In the genomic region with DNA sequence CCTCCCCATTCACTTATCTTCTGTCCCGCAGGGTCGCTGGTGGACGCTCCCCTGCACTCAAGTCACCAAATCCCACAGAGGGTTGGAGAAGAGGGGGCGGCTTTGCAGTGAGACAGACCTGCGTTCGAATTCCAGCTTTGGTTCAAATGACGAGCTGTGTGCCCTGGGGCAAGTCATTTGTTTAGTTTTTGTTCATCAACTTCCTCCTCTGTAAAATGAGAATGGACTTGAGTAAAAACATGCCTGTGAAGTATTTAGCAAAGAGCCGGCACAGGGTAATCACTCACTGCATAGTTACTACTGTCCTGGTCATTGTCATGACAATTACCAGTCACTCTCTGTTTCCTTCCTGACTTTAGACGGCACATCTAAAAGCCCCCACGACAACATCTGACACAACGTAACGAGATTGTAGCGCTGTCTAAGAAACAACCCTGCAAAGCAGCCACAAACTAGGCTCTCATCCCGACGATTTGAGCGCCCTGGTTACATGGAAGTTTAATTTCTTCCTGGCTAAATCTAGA, we compare ENCODE assay signal across 19 cellular contexts.
"Had no signal": no experiment of that assay in that cellular context is flagged by ENCODE, and none has a peak within 500 bp of the region (broad histone marks: within the 10 kb centered on the region; RNA-seq: fewer than 3 reads in every experiment).

No MANE protein-coding gene starts in this region.

- H3K4me3 ChIP-seq: body of pancreas, colonic mucosa, skin epidermis, transverse colon had no signal

- H3K36me3 ChIP-seq: colonic mucosa, transverse colon had no signal

- ATAC-seq: body of pancreas; left colon; naive thymus-derived CD8-positive, alpha-beta T cell had no signal

- H3K27ac ChIP-seq: body of pancreas, colonic mucosa, skin epidermis, transverse colon had no signal

- H3K27me3 ChIP-seq: body of pancreas, colonic mucosa had no signal

- H3K9me3 ChIP-seq: body of pancreas, colonic mucosa, transverse colon had no signal

- DNase-seq: activated CD4-positive, alpha-beta T cell treated with anti-CD3 and anti-CD28 coated beads, Interleukin-2, amount 10 ng/mL, durations not matched to agents 7 days and 5 days; activated CD8-positive, alpha-beta memory T cell treated with anti-CD3 and anti-CD28 coated beads for 24 hours; activated gamma-delta T cell treated with Interleukin-2 at 50 U/mL for 16 hours; activated naive CD8-positive, alpha-beta T cell treated with anti-CD3 and anti-CD28 coated beads for 36 hours; amygdala; body of pancreas; central memory CD4-positive, alpha-beta T cell; colonic mucosa; effector CD4-positive, alpha-beta T cell; left colon; mammary epithelial cell; naive thymus-derived CD8-positive, alpha-beta T cell; stimulated activated CD4-positive, alpha-beta T cell treated with anti-CD3 and anti-CD28 coated beads, Interleukin-15, amount 100 ng/mL, for 24 hours; stimulated activated CD4-positive, alpha-beta T cell treated with anti-CD3 and anti-CD28 coated beads, Interleukin-4, amount 100 ng/mL, for 24 hours; stimulated activated naive CD4-positive, alpha-beta T cell; substantia nigra; SW 1271; transverse colon had no signal

- H3K4me1 ChIP-seq: body of pancreas, colonic mucosa, transverse colon had no signal
